7 cellular contexts compared by ENCODE assay signal in genomic region chr4:35934370-35934981, GRCh38.
DNase-seq lines count a peak whose midpoint lies in the region; ATAC-seq, FAIRE-seq and TF ChIP-seq lines count a peak whose summit lies in the region.

No MANE protein-coding gene starts in this region.

- H3K9me3 ChIP-seq in MM.1S (replicated peaks; ENCODE audit: insufficient read depth, low read length) = no peaks in the 10 kb centered on the region
- H3K9me3 ChIP-seq in astrocyte (ENCODE audit: insufficient read depth, low read depth, low read length) = no peaks in the 10 kb centered on the region
- no peaks in the 10 kb centered on the region for H3K9me3 ChIP-seq in right lobe of liver

- H3K27me3 Mint-ChIP-seq in astrocyte (ENCODE audit: low read depth, unreplicated experiment) = no peaks in the 10 kb centered on the region

- H3K27ac Mint-ChIP-seq in astrocyte (ENCODE audit: unreplicated experiment) = no peak overlapping the region

- no peak for TF ChIP-seq POLR2A in right lobe of liver (IDR thresholded peaks at IDR 0.05)

- H3K27ac ChIP-seq in MM.1S (ENCODE audit: low read length) = no peak overlapping the region
- no peak overlapping the region for H3K27ac ChIP-seq in astrocyte (ENCODE audit: low read depth, low read length)
- no peak overlapping the region for H3K27ac ChIP-seq in right lobe of liver

- peak; percentile 39 for DNase-seq in MM.1S
- peak; percentile 3 for DNase-seq in astrocyte (ENCODE audit: low read depth)
- no peak for DNase-seq in right lobe of liver
- no peak for DNase-seq in GF-D8 (lab: John Stamatoyannopoulos, UW)
- DNase-seq in stimulated activated CD4-positive, alpha-beta T cell treated with anti-CD3 and anti-CD28 coated beads, Interleukin-4, amount 100 ng/mL, for 24 hours = no peak

- no peak for FAIRE-seq in astrocyte (lab: Jason Lieb, UNC)

- H3K79me2 ChIP-seq in MM.1S (ENCODE audit: low read length) (no peaks in the 10 kb centered on the region), astrocyte (ENCODE audit: insufficient read depth, low read length) (no peaks in the 10 kb centered on the region)

- no peaks in the 10 kb centered on the region for H3F3A ChIP-seq in MM.1S (ENCODE audit: insufficient read depth, low read length)

- H3K27me3 ChIP-seq in MM.1S (replicated peaks; ENCODE audit: insufficient read depth, low read length) = no peaks in the 10 kb centered on the region
- no peaks in the 10 kb centered on the region for H3K27me3 ChIP-seq in astrocyte (ENCODE audit: insufficient read depth, low read length)
- no peaks in the 10 kb centered on the region for H3K27me3 ChIP-seq in right lobe of liver

- peaks cover 6% of the 10 kb centered on the region for H3K4me1 Mint-ChIP-seq in astrocyte (ENCODE audit: low read depth, unreplicated experiment)

- H3K4me2 ChIP-seq in MM.1S (ENCODE audit: low read depth, low read length) (no peak overlapping the region), astrocyte (ENCODE audit: low read length) (no peak overlapping the region)

- no peaks in the 10 kb centered on the region for H4K20me1 ChIP-seq in MM.1S (ENCODE audit: insufficient read depth, low read length)
- no peaks in the 10 kb centered on the region for H4K20me1 ChIP-seq in astrocyte (ENCODE audit: insufficient read depth, low read length)

- H3K36me3 ChIP-seq in MM.1S (replicated peaks; ENCODE audit: insufficient read depth, low read length) (no peaks in the 10 kb centered on the region), astrocyte (ENCODE audit: insufficient read depth, low read length) (no peaks in the 10 kb centered on the region), right lobe of liver (no peaks in the 10 kb centered on the region)

- 17% methylated on average over 4 of the region's 4 CpGs for WGBS in right lobe of liver (ENCODE audit: insufficient coverage, low coverage, low lambda C conversion rate, missing lambda C conversion rate)

- peak; percentile 39; the same call in 1 of the 3 replicates for TF ChIP-seq CTCF in GM12872 (IDR thresholded peaks at IDR 0.05; ENCODE audit: insufficient read depth, low read depth, low read length)
- peak; percentile 55 for TF ChIP-seq CTCF in MM.1S (IDR thresholded peaks at IDR 0.05; ENCODE audit: low read length)
- TF ChIP-seq CTCF in astrocyte (IDR thresholded peaks at IDR 0.05; ENCODE audit: insufficient read depth, low read depth, low read length) = peak; percentile 51
- TF ChIP-seq CTCF in right lobe of liver (IDR thresholded peaks at IDR 0.05) = peak; percentile 46 to 70 (median 62)

- no peak overlapping the region for H3K4me3 Mint-ChIP-seq in astrocyte (ENCODE audit: unreplicated experiment)

- no peak overlapping the region for H3K4me3 ChIP-seq in MM.1S (ENCODE audit: low read length)
- H3K4me3 ChIP-seq in astrocyte (ENCODE audit: insufficient read depth, low read depth, low read length) = no peak overlapping the region
- H3K4me3 ChIP-seq in right lobe of liver = no peak overlapping the region

- peak in 3 of 4 donors; percentile 45 to 54 (median 50) for ATAC-seq in right lobe of liver
- ATAC-seq in GM19324 (IDR thresholded peaks at IDR 0.05; ENCODE audit: low FRiP score, unreplicated experiment) = no peak

- no peaks in the 10 kb centered on the region for H3K36me3 Mint-ChIP-seq in astrocyte (ENCODE audit: low read depth, unreplicated experiment)

- no peak overlapping the region for H2AFZ ChIP-seq in MM.1S (ENCODE audit: low read length)
- H2AFZ ChIP-seq in astrocyte (ENCODE audit: low read depth, low read length) = no peak overlapping the region

- H3K9ac ChIP-seq in MM.1S (ENCODE audit: low read length) (no peak overlapping the region), astrocyte (ENCODE audit: low read length) (no peak overlapping the region)

- no peaks in the 10 kb centered on the region for H3K4me1 ChIP-seq in MM.1S (ENCODE audit: low read length)
- H3K4me1 ChIP-seq in astrocyte (ENCODE audit: insufficient read depth, low read length) = no peaks in the 10 kb centered on the region
- no peaks in the 10 kb centered on the region for H3K4me1 ChIP-seq in right lobe of liver

- no peaks in the 10 kb centered on the region for H3K9me3 Mint-ChIP-seq in astrocyte (ENCODE audit: unreplicated experiment)

- no peaks in the 10 kb centered on the region for H3K9me2 ChIP-seq in MM.1S (replicated peaks; ENCODE audit: insufficient read depth, low read length)

- intact Hi-C loops in right lobe of liver (cut with DNase I) = no loop called here

Comparison
In these comparisons a context has a peak if more than half of its experiments do, and no peak if none do; other contexts are left out.
1. DNase-seq: peak in MM.1S (single experiment) and astrocyte (single experiment); none in right lobe of liver (0 of 3), GF-D8 (single experiment) and stimulated activated CD4-positive, alpha-beta T cell treated with anti-CD3 and anti-CD28 coated beads, Interleukin-4, amount 100 ng/mL, for 24 hours (single experiment).
2. Peak in every context shown above with its lines, with median percentiles within 50 percentile points of each other: CTCF ChIP-seq.